Comparison of ENCODE assay signal across 9 cellular contexts in genomic region chr17:63425478-63425877, GRCh38. TPM values are rescaled to one million over a fixed set of nuclear protein-coding genes. Genes with fewer than 3 reads are reported as not detected.
DNase-seq lines count a peak whose midpoint lies in the region; ATAC-seq and TF ChIP-seq lines count a peak whose summit lies in the region.
"Had no signal": no experiment of that assay in that cellular context is flagged by ENCODE, and none has a peak within 500 bp of the region (broad histone marks: within the 10 kb centered on the region; RNA-seq: fewer than 3 reads in every experiment).

No MANE protein-coding gene starts in this region.

- H3K36me3 Mint-ChIP-seq in central memory CD8-positive, alpha-beta T cell (ENCODE audit: insufficient read depth), result peaks cover 5% of the 10 kb centered on the region

- H3K4me3 Mint-ChIP-seq in central memory CD8-positive, alpha-beta T cell, result no peak overlapping the region
- H3K4me3 Mint-ChIP-seq: activated naive CD4-positive, alpha-beta T cell treated with anti-CD3 and anti-CD28 coated beads, Interleukin-2, amount 50 U/mL, for 24 hours had no signal

- DNase-seq in DMS 273 (lab: John Stamatoyannopoulos, UW; ENCODE audit: unreplicated experiment) (peak; percentile 91), NCI-H446 treated with DMSO at 0.1 percent for 48 hours (lab: John Stamatoyannopoulos, UW) (peak; percentile 29), left lung (peak in 1 of 2 donors; percentile 66)
- DNase-seq in central memory CD8-positive, alpha-beta T cell (ENCODE audit: low spot score in 2 of 2), result peak; percentile 59
- peak; percentile 79 for DNase-seq in stimulated activated CD4-positive, alpha-beta T cell treated with anti-CD3 and anti-CD28 coated beads, Interleukin-4, amount 100 ng/mL, for 24 hours

- H3K27ac Mint-ChIP-seq in central memory CD8-positive, alpha-beta T cell (ENCODE audit: low read depth), result no peak overlapping the region
- H3K27ac Mint-ChIP-seq: activated naive CD4-positive, alpha-beta T cell treated with anti-CD3 and anti-CD28 coated beads, Interleukin-2, amount 50 U/mL, for 24 hours had no signal

- H3K4me3 ChIP-seq in left lung, result no peak overlapping the region

- peaks cover 0 to 28% of the 10 kb centered on the region in 2 donors for H3K4me1 ChIP-seq in left lung

- intact Hi-C loops in left lung (cut with DNase I), result loop anchor here (5.0 to 10.0 kb wide), 2 partner anchors 182 to 189 kb away; no protein-coding TSS in a partner anchor

- H3K4me1 Mint-ChIP-seq in central memory CD8-positive, alpha-beta T cell, result peaks cover 33% of the 10 kb centered on the region

- no peaks in the 10 kb centered on the region for H3K9me3 ChIP-seq in left lung

- ATAC-seq in HG02798 (IDR thresholded peaks at IDR 0.05; ENCODE audit: poor library complexity, unreplicated experiment), result peak; percentile 61
- ATAC-seq in activated CD4-positive, CD25-positive, alpha-beta regulatory T cell treated with anti-CD3 and anti-CD28 coated beads, Interleukin-2, amount 50 U/mL, for 24 hours, result peak; percentile 56 to 65
- peak; percentile 58 for ATAC-seq in central memory CD8-positive, alpha-beta T cell (replicated peaks; ENCODE audit: extremely low read depth, poor library complexity, severe bottlenecking)
- peak; percentile 91 for ATAC-seq in left lung
- ATAC-seq in GM19463 (IDR thresholded peaks at IDR 0.05; ENCODE audit: unreplicated experiment), result no peak

- H3K9me3 Mint-ChIP-seq in central memory CD8-positive, alpha-beta T cell, result no peaks in the 10 kb centered on the region
- H3K9me3 Mint-ChIP-seq: activated naive CD4-positive, alpha-beta T cell treated with anti-CD3 and anti-CD28 coated beads, Interleukin-2, amount 50 U/mL, for 24 hours had no signal

- H3K27me3 ChIP-seq in left lung, result no peaks in the 10 kb centered on the region

- H3K36me3 ChIP-seq in left lung, result peaks cover 0 to 29% of the 10 kb centered on the region in 2 donors

- no peaks in the 10 kb centered on the region for H3K27me3 Mint-ChIP-seq in central memory CD8-positive, alpha-beta T cell
- H3K27me3 Mint-ChIP-seq: activated naive CD4-positive, alpha-beta T cell treated with anti-CD3 and anti-CD28 coated beads, Interleukin-2, amount 50 U/mL, for 24 hours had no signal

- TF ChIP-seq CTCF in left lung (IDR thresholded peaks at IDR 0.05), result peak; percentile 84 to 94

- H3K27ac ChIP-seq in left lung, result no peak overlapping the region

RNA-seq across cellular contexts. Expression of gene CYB561, which starts 20.6 kb away (rescaled TPM):
- total RNA-seq in left lung, result 10 to 100 TPM; 70.7 to 76.4 TPM

RNA-seq across cellular contexts. Expression of gene ACE, which starts 51.4 kb away (rescaled TPM):
- total RNA-seq in left lung, result 10 to 100 TPM; 51.2 to 68.9 TPM
